8 cellular contexts compared by ENCODE assay signal in genomic region chr10:46106410-46107255, GRCh38.
DNase-seq lines count a peak whose midpoint lies in the region; ATAC-seq and TF ChIP-seq lines count a peak whose summit lies in the region.

No MANE protein-coding gene starts in this region.

- no peaks in the 10 kb centered on the region for H3K9me3 ChIP-seq in upper lobe of right lung

- peaks cover 6% of the 10 kb centered on the region for H3K4me1 ChIP-seq in upper lobe of right lung

- no peaks in the 10 kb centered on the region for H3K36me3 ChIP-seq in upper lobe of right lung

- H3K27ac Mint-ChIP-seq in naive thymus-derived CD8-positive, alpha-beta T cell: peak overlapping the region; percentile 26 to 92 (median 78)

- H3K36me3 Mint-ChIP-seq in naive thymus-derived CD8-positive, alpha-beta T cell: no peaks in the 10 kb centered on the region

- DNase-seq in AG09319 (ENCODE audit: extremely low read depth, low read depth) (peak; percentile 18), NCI-H69 (lab: John Stamatoyannopoulos, UW) (peak; percentile 64), fibroblast of the conjunctiva (ENCODE audit: low read depth) (peak; percentile 13), upper lobe of right lung (peak; percentile 84)
- DNase-seq in activated effector memory CD4-positive, alpha-beta T cell treated with Interleukin-2 at 50 U/mL for 16 hours: peak; percentile 42
- DNase-seq in naive thymus-derived CD8-positive, alpha-beta T cell: peak in 9 of 10 donors; percentile 11 to 70 (median 48)

- H3K9me3 Mint-ChIP-seq in naive thymus-derived CD8-positive, alpha-beta T cell: no peaks in the 10 kb centered on the region

- POLR2A ChIA-PET in naive thymus-derived CD8-positive, alpha-beta T cell (lab: Charles Lee): interaction anchor here (0.7 to 2.7 kb wide), 9 partner anchors 9 to 176 kb away, joined by 3 to 17 read pairs (median 4); no protein-coding TSS in a partner anchor

- peaks cover 13 to 18% (median 16%) of the 10 kb centered on the region in 4 donors for H3K4me1 Mint-ChIP-seq in naive thymus-derived CD8-positive, alpha-beta T cell

- H3K27me3 Mint-ChIP-seq in naive thymus-derived CD8-positive, alpha-beta T cell: peaks cover 0 to 9% (median 0%) of the 10 kb centered on the region in 5 donors

- no peak; the same call in 1 of the 2 replicates for TF ChIP-seq CTCF in AG09319 (IDR thresholded peaks at IDR 0.05; ENCODE audit: low read depth, low read length)
- TF ChIP-seq CTCF in upper lobe of right lung (IDR thresholded peaks at IDR 0.05): peak; percentile 18

- no peaks in the 10 kb centered on the region for H3K27me3 ChIP-seq in upper lobe of right lung

- peak overlapping the region; percentile 40 for H3K4me3 ChIP-seq in upper lobe of right lung

- H3K27ac ChIP-seq in upper lobe of right lung: no peak overlapping the region

- H3K4me3 Mint-ChIP-seq in naive thymus-derived CD8-positive, alpha-beta T cell: peak overlapping the region; percentile 77 to 95 (median 90)

- ATAC-seq in GM18858 (IDR thresholded peaks at IDR 0.05; ENCODE audit: unreplicated experiment) (peak; percentile 84), HG03066 (IDR thresholded peaks at IDR 0.05; ENCODE audit: low read depth, unreplicated experiment) (peak; percentile 92), upper lobe of right lung (peak; percentile 98)
- ATAC-seq in naive thymus-derived CD8-positive, alpha-beta T cell: peak; percentile 89 to 93

- intact Hi-C loops in upper lobe of right lung (cut with DNase I): loop anchor here (2.0 kb wide), 1 partner anchor 176 kb away; no protein-coding TSS in a partner anchor

Comparison
In these comparisons a context has a peak if more than half of its experiments do, and no peak if none do; other contexts are left out.
1. DNase-seq: peak in every context shown above with its lines; median percentile 84 in upper lobe of right lung; 64 in NCI-H69; 48 in naive thymus-derived CD8-positive, alpha-beta T cell; 42 in activated effector memory CD4-positive, alpha-beta T cell treated with Interleukin-2 at 50 U/mL for 16 hours; 18 in AG09319; 13 in fibroblast of the conjunctiva.